Comparison of ENCODE assay signal across 1 cellular context in genomic region chr1:70674981-70675685, GRCh38.
TF ChIP-seq lines count a peak whose summit lies in the region.

No MANE protein-coding gene starts in this region.

TF ChIP-seq in K562, 482 proteins besides CTCF, POLR2A, EP300 and RAD21 (continued from another document and continues in another):
- TF ChIP-seq SMAD4 (CRISPR knock-in tag; conservative IDR thresholded peaks at IDR 0.05), result no peak
- no peak for TF ChIP-seq SRSF1 (IDR thresholded peaks at IDR 0.05; ENCODE audit: low read depth, low read length)
- TF ChIP-seq STAG1 (CRISPR knock-in tag; IDR thresholded peaks at IDR 0.05; ENCODE audit: borderline replicate concordance), result no peak
- TF ChIP-seq SRSF3 (IDR thresholded peaks at IDR 0.05; ENCODE audit: insufficient read depth, low read length), result no peak
- TF ChIP-seq ZNF133 (CRISPR knock-in tag; IDR thresholded peaks at IDR 0.05), result no peak
- TF ChIP-seq ZNF512 (tag; IDR thresholded peaks at IDR 0.05), result no peak
- no peak for TF ChIP-seq CEBPZ (IDR thresholded peaks at IDR 0.05; ENCODE audit: borderline replicate concordance, low read depth, low read length)
- TF ChIP-seq PML (IDR thresholded peaks at IDR 0.05; ENCODE audit: low read length), result peak; percentile 91
- TF ChIP-seq FIP1L1 (IDR thresholded peaks at IDR 0.05; ENCODE audit: low read depth, low read length, poor library complexity, severe bottlenecking), result no peak
- TF ChIP-seq SOX6 (IDR thresholded peaks at IDR 0.05), result peak; percentile 47
- TF ChIP-seq CREB1 (IDR thresholded peaks at IDR 0.05), result peak; percentile 63; the same call in 1 of the 2 replicates
- TF ChIP-seq CREB1 (CRISPR knock-in tag; IDR thresholded peaks at IDR 0.05), result no peak
- TF ChIP-seq GTF3C2 (IDR thresholded peaks at IDR 0.05; ENCODE audit: borderline replicate concordance, extremely low read depth, insufficient read length), result no peak
- TF ChIP-seq HES1 (IDR thresholded peaks at IDR 0.05; ENCODE audit: low read depth), result peak; percentile 22; the same call in 1 of the 2 replicates
- TF ChIP-seq ZBTB8A (IDR thresholded peaks at IDR 0.05; ENCODE audit: partially characterized antibody), result no peak
- TF ChIP-seq NKRF (IDR thresholded peaks at IDR 0.05; ENCODE audit: borderline replicate concordance), result no peak
- TF ChIP-seq ZNF274 (IDR thresholded peaks at IDR 0.05; ENCODE audit: borderline replicate concordance, low read depth, low read length), result no peak
- TF ChIP-seq CBX8 (IDR thresholded peaks at IDR 0.05; ENCODE audit: borderline replicate concordance, extremely low read depth, low read depth, low read length, poor library complexity, severe bottlenecking), result no peak
- no peak for TF ChIP-seq KDM2B (CRISPR knock-in tag; IDR thresholded peaks at IDR 0.05)
- no peak for TF ChIP-seq RFX1 (IDR thresholded peaks at IDR 0.05)
- TF ChIP-seq ZKSCAN3 (CRISPR knock-in tag; IDR thresholded peaks at IDR 0.05), result no peak
- TF ChIP-seq CEBPB (tag; IDR thresholded peaks at IDR 0.05), result peak; percentile 3; the same call in 1 of the 2 replicates
- no peak for TF ChIP-seq ZNF407 (IDR thresholded peaks at IDR 0.05; ENCODE audit: low read depth)
- TF ChIP-seq PRPF4 (IDR thresholded peaks at IDR 0.05; ENCODE audit: insufficient read depth, low read depth, low read length, poor library complexity, severe bottlenecking), result no peak
- no peak for TF ChIP-seq ZNF511 (CRISPR knock-in tag; IDR thresholded peaks at IDR 0.05)
- TF ChIP-seq MEIS2 (IDR thresholded peaks at IDR 0.05; ENCODE audit: partially characterized antibody), result peak; percentile 96
- no peak for TF ChIP-seq NR2C2 (CRISPR knock-in tag; IDR thresholded peaks at IDR 0.05)
- no peak for TF ChIP-seq NR2C2 (tag; IDR thresholded peaks at IDR 0.05)
- no peak for TF ChIP-seq NFE2 (IDR thresholded peaks at IDR 0.05; ENCODE audit: low read depth)
- no peak for TF ChIP-seq MIER1 (IDR thresholded peaks at IDR 0.05; ENCODE audit: low read depth)
- no peak for TF ChIP-seq ERF (CRISPR knock-in tag; IDR thresholded peaks at IDR 0.05)
- TF ChIP-seq RBBP5 (IDR thresholded peaks at IDR 0.05; ENCODE audit: borderline replicate concordance, insufficient read depth, low read length, poor library complexity, severe bottlenecking), result no peak
- TF ChIP-seq MTA2 (IDR thresholded peaks at IDR 0.05; ENCODE audit: low read depth), result peak; percentile 83
- no peak for TF ChIP-seq CGGBP1 (CRISPR knock-in tag; IDR thresholded peaks at IDR 0.05)
- no peak for TF ChIP-seq ETV5 (CRISPR knock-in tag; IDR thresholded peaks at IDR 0.05; ENCODE audit: low read depth)
- TF ChIP-seq TOE1 (IDR thresholded peaks at IDR 0.05; ENCODE audit: borderline replicate concordance), result no peak
- no peak for TF ChIP-seq TOE1 (CRISPR knock-in tag; IDR thresholded peaks at IDR 0.05; ENCODE audit: borderline replicate concordance, low read depth)
- no peak for TF ChIP-seq HMG20B (CRISPR knock-in tag; IDR thresholded peaks at IDR 0.05)
